1 cellular context compared by ENCODE assay signal in the genomic region with DNA sequence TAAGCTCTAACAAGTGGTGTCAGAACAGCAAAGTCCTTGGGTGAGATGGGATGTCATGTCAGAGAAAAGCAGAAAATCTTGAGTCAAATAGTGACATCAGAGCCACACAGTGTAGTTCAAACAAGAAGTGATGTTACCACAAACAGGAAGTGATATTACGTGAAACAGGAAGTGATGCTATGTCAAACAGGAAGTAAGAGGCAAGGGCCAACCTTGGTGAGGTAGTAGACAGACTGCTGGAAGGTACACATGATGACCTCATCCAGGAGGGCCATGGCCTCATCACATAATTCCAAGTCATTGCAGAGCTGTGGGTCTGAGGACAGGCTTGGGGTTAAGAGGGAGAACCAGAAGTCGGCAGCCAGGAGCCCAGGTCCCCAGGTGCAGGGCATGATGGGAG.
TF ChIP-seq lines count a peak whose summit lies in the region.

No MANE protein-coding gene starts in this region.

TF ChIP-seq in GM23338, 12 proteins besides CTCF, POLR2A, EP300 and RAD21 (continued from another document):
- TF ChIP-seq, protein P1, sequence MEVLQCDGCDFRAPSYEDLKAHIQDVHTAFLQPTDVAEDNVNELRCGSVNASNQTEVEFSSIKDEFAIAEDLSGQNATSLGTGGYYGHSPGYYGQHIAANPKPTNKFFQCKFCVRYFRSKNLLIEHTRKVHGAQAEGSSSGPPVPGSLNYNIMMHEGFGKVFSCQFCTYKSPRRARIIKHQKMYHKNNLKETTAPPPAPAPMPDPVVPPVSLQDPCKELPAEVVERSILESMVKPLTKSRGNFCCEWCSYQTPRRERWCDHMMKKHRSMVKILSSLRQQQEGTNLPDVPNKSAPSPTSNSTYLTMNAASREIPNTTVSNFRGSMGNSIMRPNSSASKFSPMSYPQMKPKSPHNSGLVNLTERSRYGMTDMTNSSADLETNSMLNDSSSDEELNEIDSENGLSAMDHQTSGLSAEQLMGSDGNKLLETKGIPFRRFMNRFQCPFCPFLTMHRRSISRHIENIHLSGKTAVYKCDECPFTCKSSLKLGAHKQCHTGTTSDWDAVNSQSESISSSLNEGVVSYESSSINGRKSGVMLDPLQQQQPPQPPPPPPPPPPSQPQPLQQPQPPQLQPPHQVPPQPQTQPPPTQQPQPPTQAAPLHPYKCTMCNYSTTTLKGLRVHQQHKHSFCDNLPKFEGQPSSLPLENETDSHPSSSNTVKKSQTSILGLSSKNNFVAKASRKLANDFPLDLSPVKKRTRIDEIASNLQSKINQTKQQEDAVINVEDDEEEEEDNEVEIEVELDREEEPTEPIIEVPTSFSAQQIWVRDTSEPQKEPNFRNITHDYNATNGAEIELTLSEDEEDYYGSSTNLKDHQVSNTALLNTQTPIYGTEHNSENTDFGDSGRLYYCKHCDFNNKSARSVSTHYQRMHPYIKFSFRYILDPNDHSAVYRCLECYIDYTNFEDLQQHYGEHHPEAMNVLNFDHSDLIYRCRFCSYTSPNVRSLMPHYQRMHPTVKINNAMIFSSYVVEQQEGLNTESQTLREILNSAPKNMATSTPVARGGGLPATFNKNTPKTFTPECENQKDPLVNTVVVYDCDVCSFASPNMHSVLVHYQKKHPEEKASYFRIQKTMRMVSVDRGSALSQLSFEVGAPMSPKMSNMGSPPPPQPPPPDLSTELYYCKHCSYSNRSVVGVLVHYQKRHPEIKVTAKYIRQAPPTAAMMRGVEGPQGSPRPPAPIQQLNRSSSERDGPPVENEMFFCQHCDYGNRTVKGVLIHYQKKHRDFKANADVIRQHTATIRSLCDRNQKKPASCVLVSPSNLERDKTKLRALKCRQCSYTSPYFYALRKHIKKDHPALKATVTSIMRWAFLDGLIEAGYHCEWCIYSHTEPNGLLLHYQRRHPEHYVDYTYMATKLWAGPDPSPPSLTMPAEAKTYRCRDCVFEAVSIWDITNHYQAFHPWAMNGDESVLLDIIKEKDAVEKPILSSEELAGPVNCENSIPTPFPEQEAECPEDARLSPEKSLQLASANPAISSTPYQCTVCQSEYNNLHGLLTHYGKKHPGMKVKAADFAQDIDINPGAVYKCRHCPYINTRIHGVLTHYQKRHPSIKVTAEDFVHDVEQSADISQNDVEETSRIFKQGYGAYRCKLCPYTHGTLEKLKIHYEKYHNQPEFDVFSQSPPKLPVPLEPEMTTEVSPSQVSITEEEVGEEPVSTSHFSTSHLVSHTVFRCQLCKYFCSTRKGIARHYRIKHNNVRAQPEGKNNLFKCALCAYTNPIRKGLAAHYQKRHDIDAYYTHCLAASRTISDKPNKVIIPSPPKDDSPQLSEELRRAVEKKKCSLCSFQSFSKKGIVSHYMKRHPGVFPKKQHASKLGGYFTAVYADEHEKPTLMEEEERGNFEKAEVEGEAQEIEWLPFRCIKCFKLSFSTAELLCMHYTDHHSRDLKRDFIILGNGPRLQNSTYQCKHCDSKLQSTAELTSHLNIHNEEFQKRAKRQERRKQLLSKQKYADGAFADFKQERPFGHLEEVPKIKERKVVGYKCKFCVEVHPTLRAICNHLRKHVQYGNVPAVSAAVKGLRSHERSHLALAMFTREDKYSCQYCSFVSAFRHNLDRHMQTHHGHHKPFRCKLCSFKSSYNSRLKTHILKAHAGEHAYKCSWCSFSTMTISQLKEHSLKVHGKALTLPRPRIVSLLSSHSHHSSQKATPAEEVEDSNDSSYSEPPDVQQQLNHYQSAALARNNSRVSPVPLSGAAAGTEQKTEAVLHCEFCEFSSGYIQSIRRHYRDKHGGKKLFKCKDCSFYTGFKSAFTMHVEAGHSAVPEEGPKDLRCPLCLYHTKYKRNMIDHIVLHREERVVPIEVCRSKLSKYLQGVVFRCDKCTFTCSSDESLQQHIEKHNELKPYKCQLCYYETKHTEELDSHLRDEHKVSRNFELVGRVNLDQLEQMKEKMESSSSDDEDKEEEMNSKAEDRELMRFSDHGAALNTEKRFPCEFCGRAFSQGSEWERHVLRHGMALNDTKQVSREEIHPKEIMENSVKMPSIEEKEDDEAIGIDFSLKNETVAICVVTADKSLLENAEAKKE (CRISPR knock-in tag; IDR thresholded peaks at IDR 0.05), result no peak
- TF ChIP-seq, protein P2, sequence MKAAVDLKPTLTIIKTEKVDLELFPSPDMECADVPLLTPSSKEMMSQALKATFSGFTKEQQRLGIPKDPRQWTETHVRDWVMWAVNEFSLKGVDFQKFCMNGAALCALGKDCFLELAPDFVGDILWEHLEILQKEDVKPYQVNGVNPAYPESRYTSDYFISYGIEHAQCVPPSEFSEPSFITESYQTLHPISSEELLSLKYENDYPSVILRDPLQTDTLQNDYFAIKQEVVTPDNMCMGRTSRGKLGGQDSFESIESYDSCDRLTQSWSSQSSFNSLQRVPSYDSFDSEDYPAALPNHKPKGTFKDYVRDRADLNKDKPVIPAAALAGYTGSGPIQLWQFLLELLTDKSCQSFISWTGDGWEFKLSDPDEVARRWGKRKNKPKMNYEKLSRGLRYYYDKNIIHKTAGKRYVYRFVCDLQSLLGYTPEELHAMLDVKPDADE (IDR thresholded peaks at IDR 0.05), result no peak
- TF ChIP-seq, protein P3, sequence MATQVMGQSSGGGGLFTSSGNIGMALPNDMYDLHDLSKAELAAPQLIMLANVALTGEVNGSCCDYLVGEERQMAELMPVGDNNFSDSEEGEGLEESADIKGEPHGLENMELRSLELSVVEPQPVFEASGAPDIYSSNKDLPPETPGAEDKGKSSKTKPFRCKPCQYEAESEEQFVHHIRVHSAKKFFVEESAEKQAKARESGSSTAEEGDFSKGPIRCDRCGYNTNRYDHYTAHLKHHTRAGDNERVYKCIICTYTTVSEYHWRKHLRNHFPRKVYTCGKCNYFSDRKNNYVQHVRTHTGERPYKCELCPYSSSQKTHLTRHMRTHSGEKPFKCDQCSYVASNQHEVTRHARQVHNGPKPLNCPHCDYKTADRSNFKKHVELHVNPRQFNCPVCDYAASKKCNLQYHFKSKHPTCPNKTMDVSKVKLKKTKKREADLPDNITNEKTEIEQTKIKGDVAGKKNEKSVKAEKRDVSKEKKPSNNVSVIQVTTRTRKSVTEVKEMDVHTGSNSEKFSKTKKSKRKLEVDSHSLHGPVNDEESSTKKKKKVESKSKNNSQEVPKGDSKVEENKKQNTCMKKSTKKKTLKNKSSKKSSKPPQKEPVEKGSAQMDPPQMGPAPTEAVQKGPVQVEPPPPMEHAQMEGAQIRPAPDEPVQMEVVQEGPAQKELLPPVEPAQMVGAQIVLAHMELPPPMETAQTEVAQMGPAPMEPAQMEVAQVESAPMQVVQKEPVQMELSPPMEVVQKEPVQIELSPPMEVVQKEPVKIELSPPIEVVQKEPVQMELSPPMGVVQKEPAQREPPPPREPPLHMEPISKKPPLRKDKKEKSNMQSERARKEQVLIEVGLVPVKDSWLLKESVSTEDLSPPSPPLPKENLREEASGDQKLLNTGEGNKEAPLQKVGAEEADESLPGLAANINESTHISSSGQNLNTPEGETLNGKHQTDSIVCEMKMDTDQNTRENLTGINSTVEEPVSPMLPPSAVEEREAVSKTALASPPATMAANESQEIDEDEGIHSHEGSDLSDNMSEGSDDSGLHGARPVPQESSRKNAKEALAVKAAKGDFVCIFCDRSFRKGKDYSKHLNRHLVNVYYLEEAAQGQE (IDR thresholded peaks at IDR 0.05; ENCODE audit: unreplicated experiment), result no peak
- TF ChIP-seq ZNF331 (CRISPR knock-in tag; IDR thresholded peaks at IDR 0.05; ENCODE audit: low read depth), result no peak
- TF ChIP-seq EZH2 (IDR thresholded peaks at IDR 0.05; ENCODE audit: low read depth, unreplicated experiment), result no peak
- TF ChIP-seq ZNF114 (CRISPR knock-in tag; IDR thresholded peaks at IDR 0.05), result no peak
- TF ChIP-seq POLR2AphosphoS5 (IDR thresholded peaks at IDR 0.05; ENCODE audit: low read depth), result no peak
- TF ChIP-seq JUNB (IDR thresholded peaks at IDR 0.05; ENCODE audit: unreplicated experiment), result no peak
